Comparison of ENCODE assay signal across 8 cellular contexts in genomic region chr1:174999926-175000696, GRCh38. TPM values are rescaled to one million over a fixed set of nuclear protein-coding genes. Genes with fewer than 3 reads are reported as not detected.
DNase-seq lines count a peak whose midpoint lies in the region; ATAC-seq and TF ChIP-seq lines count a peak whose summit lies in the region.

Gene CACYBP, plus strand, starts transcription at chr1:174999947. Its CDS starts 234 bp downstream, at chr1:175000181.

- no peak for TF ChIP-seq CTCF in HFF-Myc (IDR thresholded peaks at IDR 0.05; ENCODE audit: low read depth, low read length, missing control alignments)
- peak; percentile 16 for TF ChIP-seq CTCF in foreskin keratinocyte (conservative IDR thresholded peaks at IDR 0.05)

- H3K27ac ChIP-seq in foreskin keratinocyte, result peak within 1 kb of the TSS; percentile 99

- H3K9me3 ChIP-seq in neuron (ENCODE audit: low read length), result no peaks in the 10 kb centered on the region

- H3K36me3 ChIP-seq in neuron (ENCODE audit: insufficient read depth, low read length), result peaks cover 3% of the 10 kb centered on the region

- H3K4me1 ChIP-seq in foreskin keratinocyte (peaks cover 14% of the 10 kb centered on the region), neuron (ENCODE audit: insufficient read depth, low read length) (peaks cover 13% of the 10 kb centered on the region)

- H3K4me3 ChIP-seq in HFF-Myc (replicated peaks; ENCODE audit: low read depth, low read length) (peak within 1 kb of the TSS; percentile 68), neuron (ENCODE audit: low read length) (peak within 1 kb of the TSS; percentile 81)

- ATAC-seq in foreskin keratinocyte, result peak; percentile 1

- no peaks in the 10 kb centered on the region for H3K27me3 ChIP-seq in foreskin keratinocyte
- no peaks in the 10 kb centered on the region for H3K27me3 ChIP-seq in neuron (ENCODE audit: insufficient read depth, low read length)

- peak within 1 kb of the TSS; percentile 77 for H2AFZ ChIP-seq in neuron (ENCODE audit: low read depth, low read length)

- in situ Hi-C loops in KBM-7 (cut with MboI; ENCODE audit: low pct_unique_long_range_greater_than_20kb, low sequenced_read_pairs), result loop anchor here (25.0 kb wide), 1 partner anchor 213 kb away; no protein-coding TSS in a partner anchor

- DNase-seq in DMS153 (lab: John Stamatoyannopoulos, UW), result peak; percentile 17
- no peak for DNase-seq in DMS153 treated with DMSO at 0.1 percent for 48 hours (lab: John Stamatoyannopoulos, UW; ENCODE audit: unreplicated experiment)
- DNase-seq in HFF-Myc (ENCODE audit: extremely low read depth, low read depth), result no peak
- peak; percentile 26 for DNase-seq in NCI-H510A (lab: John Stamatoyannopoulos, UW)
- peak; percentile 23 for DNase-seq in activated T-cell treated with anti-CD3 and anti-CD28 coated beads for 24 hours (ENCODE audit: low read depth)
- DNase-seq in foreskin keratinocyte, result peak in 1 of 2 donors; percentile 50
- no peak for DNase-seq in KBM-7

RNA-seq across cellular contexts. Expression of gene CACYBP, which starts in this region (rescaled TPM):
- 116 and 154 TPM in 2 replicates for total RNA-seq in foreskin keratinocyte
- polyA plus RNA-seq in foreskin keratinocyte, result 126 and 164 TPM in 2 replicates

Comparison
In these comparisons a context has a peak if more than half of its experiments do, and no peak if none do; other contexts are left out.
1. DNase-seq: peak in DMS153 (single experiment), NCI-H510A (single experiment) and activated T-cell treated with anti-CD3 and anti-CD28 coated beads for 24 hours (single experiment); none in DMS153 treated with DMSO at 0.1 percent for 48 hours (single experiment), HFF-Myc (single experiment) and KBM-7 (single experiment).